Comparison of ENCODE assay signal across 9 cellular contexts in the genomic region with DNA sequence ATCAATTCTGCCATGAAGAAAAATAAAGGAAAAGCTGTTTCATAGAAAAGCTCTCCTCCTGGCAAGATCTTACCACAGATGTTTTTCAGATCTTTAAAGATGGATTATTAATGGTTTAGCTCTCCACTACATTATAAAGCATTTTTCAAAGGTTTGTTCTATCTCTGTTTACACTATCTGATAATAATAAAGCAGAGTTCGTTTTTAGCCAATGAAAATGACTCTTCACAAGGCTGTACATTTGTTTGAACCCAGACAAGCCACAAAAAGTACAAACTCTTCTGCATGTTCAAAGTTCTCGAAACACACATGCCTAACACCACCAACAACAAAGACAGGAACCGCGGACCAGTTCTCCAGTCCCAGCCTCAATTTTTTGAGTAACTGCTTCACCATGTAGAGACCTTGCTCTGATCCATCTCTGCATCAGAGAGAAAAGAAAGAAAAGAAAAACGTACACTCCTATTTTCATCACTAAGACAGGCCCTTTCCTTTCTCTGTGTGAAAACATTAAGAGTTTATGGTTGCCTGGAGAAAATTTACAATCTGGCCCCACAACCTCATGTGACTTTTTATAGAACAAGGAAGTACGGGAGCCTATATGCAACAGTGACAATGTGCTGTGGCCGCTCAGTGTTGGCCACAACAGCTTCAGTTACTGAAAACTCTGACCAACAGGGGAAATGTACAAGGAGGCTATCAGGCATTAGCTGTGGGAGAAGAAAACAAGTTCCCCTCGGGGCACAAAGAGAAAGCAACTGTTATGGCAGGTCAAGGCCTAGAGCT.
DNase-seq lines count a peak whose midpoint lies in the region; ATAC-seq and TF ChIP-seq lines count a peak whose summit lies in the region.
"Had no signal": no experiment of that assay in that cellular context is flagged by ENCODE, and none has a peak within 500 bp of the region (broad histone marks: within the 10 kb centered on the region; RNA-seq: fewer than 3 reads in every experiment).

No MANE protein-coding gene starts in this region.

- H3K27me3 ChIP-seq in colonic mucosa (no peaks in the 10 kb centered on the region), skeletal muscle tissue (ENCODE audit: control insufficient read depth in 3 of 3, insufficient read depth in 3 of 3, low read length in 3 of 3) (no peaks in the 10 kb centered on the region), BE2C (no peaks in the 10 kb centered on the region)

- H3K4me1 ChIP-seq in colonic mucosa, result no peaks in the 10 kb centered on the region
- H3K4me1 ChIP-seq in skeletal muscle tissue (ENCODE audit: control insufficient read depth in 3 of 3, insufficient read depth in 3 of 3, low read length in 3 of 3), result peaks cover 2 to 24% (median 15%) of the 10 kb centered on the region in 3 donors
- H3K4me1 ChIP-seq in BE2C, result no peaks in the 10 kb centered on the region

- ATAC-seq in GM19463 (IDR thresholded peaks at IDR 0.05; ENCODE audit: unreplicated experiment), result peak; percentile 37

- H3K9me3 ChIP-seq in colonic mucosa (no peaks in the 10 kb centered on the region), skeletal muscle tissue (ENCODE audit: control insufficient read depth in 3 of 3, low read length in 3 of 3) (no peaks in the 10 kb centered on the region), BE2C (no peaks in the 10 kb centered on the region)

- H3K36me3 ChIP-seq in colonic mucosa, result no peaks in the 10 kb centered on the region
- H3K36me3 ChIP-seq in skeletal muscle tissue (ENCODE audit: control insufficient read depth in 3 of 3, insufficient read depth in 3 of 3, low read length in 3 of 3), result no peaks in the 10 kb centered on the region
- no peaks in the 10 kb centered on the region for H3K36me3 ChIP-seq in BE2C

- peak; percentile 55 for DNase-seq in M059J (ENCODE audit: low read depth)
- DNase-seq in colonic mucosa, result no peak
- DNase-seq in NCI-H1694 treated with DMSO at 0.1 percent for 48 hours (lab: John Stamatoyannopoulos, UW), result no peak
- DNase-seq in BE2C, result no peak
- DNase-seq in mucosa of gallbladder (ENCODE audit: low spot score), result no peak
- DNase-seq in NCI-H2227 treated with DMSO at 0.1 percent for 48 hours (lab: John Stamatoyannopoulos, UW), result no peak

- H3K27ac ChIP-seq in colonic mucosa, result peak overlapping the region; percentile 39
- peak overlapping the region; percentile 64 for H3K27ac ChIP-seq in skeletal muscle tissue (ENCODE audit: low read depth, low read length)
- H3K27ac ChIP-seq: SK-N-MC had no signal

- H3K4me3 ChIP-seq in colonic mucosa, result no peak overlapping the region
- H3K4me3 ChIP-seq in skeletal muscle tissue (ENCODE audit: low read length in 3 of 3), result no peak overlapping the region
- H3K4me3 ChIP-seq in BE2C (ENCODE audit: low read depth, low read length), result no peak overlapping the region
- H3K4me3 ChIP-seq: SK-N-MC had no signal

- TF ChIP-seq CTCF in colonic mucosa (IDR thresholded peaks at IDR 0.05) (no peak), BE2C (IDR thresholded peaks at IDR 0.05; ENCODE audit: low read depth, low read length) (no peak)

- intact Hi-C loops in colonic mucosa (cut with DNase I), result no loop called here

- H3K9ac ChIP-seq in colonic mucosa (ENCODE audit: low read depth in 2 of 2, low read length in 2 of 2), result no peak overlapping the region
- H3K9ac ChIP-seq in skeletal muscle tissue (ENCODE audit: low read depth in 1 of 3, low read length in 3 of 3), result no peak overlapping the region
